ENCODE assay signal across 22 cellular contexts in the genomic region with DNA sequence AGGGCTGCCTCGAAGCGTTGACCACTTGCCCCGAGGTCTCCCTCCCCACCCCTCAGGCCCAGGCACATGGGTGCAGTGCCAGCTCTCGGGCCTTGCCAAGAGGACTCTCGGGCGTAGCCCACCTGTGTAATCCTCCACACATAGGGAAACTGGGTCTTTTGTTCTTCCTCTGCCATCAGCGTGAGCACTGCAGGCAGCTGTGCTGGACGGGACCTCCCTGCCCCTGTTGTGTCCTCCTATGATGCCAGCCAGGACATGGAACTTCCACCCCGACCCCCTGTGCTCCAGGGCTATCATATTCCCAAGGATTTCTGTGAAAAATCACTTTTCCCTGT.
A peak's percentile ranks its signal among the peaks of the same experiment; 100 is the strongest.
DNase-seq lines count a peak whose midpoint lies in the region; ATAC-seq and TF ChIP-seq lines count a peak whose summit lies in the region.
"Had no signal": no experiment of that assay in that cellular context is flagged by ENCODE, and none has a peak within 500 bp of the region (broad histone marks: within the 10 kb centered on the region; RNA-seq: fewer than 3 reads in every experiment).

No MANE protein-coding gene starts in this region.

- H3K27me3 ChIP-seq in CD4-positive, CD25-positive, alpha-beta regulatory T cell (ENCODE audit: control insufficient read depth, insufficient read depth, low read length) = no peaks in the 10 kb centered on the region
- H3K27me3 ChIP-seq in RWPE2 (ENCODE audit: insufficient read depth, poor library complexity, severe bottlenecking) (no peaks in the 10 kb centered on the region), psoas muscle (ENCODE audit: insufficient read depth in 3 of 3, low read length in 2 of 3) (no peaks in the 10 kb centered on the region)
- no peaks in the 10 kb centered on the region for H3K27me3 ChIP-seq in effector memory CD4-positive, alpha-beta T cell (replicated peaks; ENCODE audit: control insufficient read depth, insufficient read depth, low read length, poor library complexity, severe bottlenecking)

- no peaks in the 10 kb centered on the region for H3K27me3 Mint-ChIP-seq in CD4-positive, CD25-positive, alpha-beta regulatory T cell
- H3K27me3 Mint-ChIP-seq in endothelial cell (ENCODE audit: unreplicated experiment) = peaks cover 2% of the 10 kb centered on the region
- H3K27me3 Mint-ChIP-seq: B cell had no signal

- no peak overlapping the region for H3K27ac ChIP-seq in CD4-positive, CD25-positive, alpha-beta regulatory T cell (ENCODE audit: insufficient read depth, low read length, poor library complexity, severe bottlenecking)
- H3K27ac ChIP-seq in RWPE2 (ENCODE audit: poor library complexity, severe bottlenecking) (no peak overlapping the region), psoas muscle (peak overlapping the region; percentile 36)
- H3K27ac ChIP-seq in effector memory CD4-positive, alpha-beta T cell (ENCODE audit: insufficient read depth, low read length, poor library complexity, severe bottlenecking) = no peak overlapping the region
- H3K27ac ChIP-seq: A549, SK-N-MC had no signal

- DNase-seq in CD4-positive, CD25-positive, alpha-beta regulatory T cell = no peak
- peak; percentile 29 for DNase-seq in RWPE2 (ENCODE audit: low spot score)
- DNase-seq in endothelial cell (ENCODE audit: low spot score) = no peak
- peak in 1 of 2 donors; percentile 41 for DNase-seq in psoas muscle
- no peak for DNase-seq in effector memory CD4-positive, alpha-beta T cell
- DNase-seq in Kasumi-1 (lab: John Stamatoyannopoulos, UW) = no peak
- DNase-seq: DMS53, GDM1, KG1, NCI-H1092 treated with DMSO at 0.1 percent for 48 hours, NCI-H146, NCI-H2029 treated with DMSO at 0.1 percent for 48 hours, NCI-H2171 treated with DMSO at 0.1 percent for 48 hours, NCI-H524 treated with DMSO at 0.1 percent for 48 hours, OCI-M1, SHP77 treated with DMSO at 0.1 percent for 48 hours, SW 1271 had no signal

- H3K4me3 Mint-ChIP-seq in CD4-positive, CD25-positive, alpha-beta regulatory T cell = no peak overlapping the region
- no peak overlapping the region for H3K4me3 Mint-ChIP-seq in endothelial cell (ENCODE audit: unreplicated experiment)
- H3K4me3 Mint-ChIP-seq: B cell, CD14-positive monocyte had no signal

- 58 to 87% (median 61%) methylated on average over 9 of the region's 9 CpGs for WGBS in psoas muscle, 3 donors

- TF ChIP-seq CTCF in RWPE2 (IDR thresholded peaks at IDR 0.05; ENCODE audit: poor library complexity, severe bottlenecking) (no peak), endothelial cell (IDR thresholded peaks at IDR 0.05; ENCODE audit: unreplicated experiment) (no peak), psoas muscle (IDR thresholded peaks at IDR 0.05) (no peak)

- intact Hi-C loops in psoas muscle (cut with DNase I) = no loop called here

- no peaks in the 10 kb centered on the region for H3K36me3 ChIP-seq in CD4-positive, CD25-positive, alpha-beta regulatory T cell (ENCODE audit: control insufficient read depth, insufficient read depth, low read length)
- no peaks in the 10 kb centered on the region for H3K36me3 ChIP-seq in RWPE2 (ENCODE audit: low read depth)
- H3K36me3 ChIP-seq in psoas muscle (ENCODE audit: insufficient read depth in 1 of 2, low read depth in 1 of 2) = peaks cover 0 to 18% of the 10 kb centered on the region in 2 donors
- H3K36me3 ChIP-seq in effector memory CD4-positive, alpha-beta T cell (ENCODE audit: control insufficient read depth, insufficient read depth, low read length) = no peaks in the 10 kb centered on the region

- no peak overlapping the region for H3K4me3 ChIP-seq in CD4-positive, CD25-positive, alpha-beta regulatory T cell (ENCODE audit: low read depth, low read length)
- H3K4me3 ChIP-seq in RWPE2 (ENCODE audit: severe bottlenecking) = no peak overlapping the region
- H3K4me3 ChIP-seq in psoas muscle = no peak overlapping the region
- H3K4me3 ChIP-seq in effector memory CD4-positive, alpha-beta T cell (ENCODE audit: insufficient read depth, low read depth, low read length, poor library complexity, severe bottlenecking) = no peak overlapping the region
- H3K4me3 ChIP-seq: A549, SK-N-MC had no signal

- no peak for ATAC-seq in CD4-positive, CD25-positive, alpha-beta regulatory T cell (ENCODE audit: low read depth in 2 of 2)
- ATAC-seq in RWPE2 (ENCODE audit: low read depth) (no peak), psoas muscle (no peak), GM18861 (IDR thresholded peaks at IDR 0.05; ENCODE audit: unreplicated experiment) (no peak)

- H3K36me3 Mint-ChIP-seq in CD4-positive, CD25-positive, alpha-beta regulatory T cell = peaks cover 5% of the 10 kb centered on the region
- peaks cover 4% of the 10 kb centered on the region for H3K36me3 Mint-ChIP-seq in endothelial cell (ENCODE audit: low read depth, unreplicated experiment)

- H3K4me1 ChIP-seq in CD4-positive, CD25-positive, alpha-beta regulatory T cell (ENCODE audit: control insufficient read depth, insufficient read depth, low read length, poor library complexity, severe bottlenecking) = no peaks in the 10 kb centered on the region
- H3K4me1 ChIP-seq in RWPE2 (ENCODE audit: insufficient read depth, poor library complexity, severe bottlenecking) = peaks cover 9% of the 10 kb centered on the region
- peaks cover 46% of the 10 kb centered on the region for H3K4me1 ChIP-seq in psoas muscle
- H3K4me1 ChIP-seq in effector memory CD4-positive, alpha-beta T cell (ENCODE audit: control insufficient read depth, insufficient read depth, low read length, poor library complexity, severe bottlenecking) = no peaks in the 10 kb centered on the region

- peak overlapping the region in 2 of 3 donors; percentile 42 to 52 for H3K27ac Mint-ChIP-seq in CD4-positive, CD25-positive, alpha-beta regulatory T cell
- H3K27ac Mint-ChIP-seq in endothelial cell (ENCODE audit: unreplicated experiment) = peak overlapping the region; percentile 42
- H3K27ac Mint-ChIP-seq: B cell had no signal

- no peaks in the 10 kb centered on the region for H3K9me3 ChIP-seq in CD4-positive, CD25-positive, alpha-beta regulatory T cell (ENCODE audit: control insufficient read depth in 2 of 2, low read length in 2 of 2)
- H3K9me3 ChIP-seq in RWPE2 (ENCODE audit: severe bottlenecking) (no peaks in the 10 kb centered on the region), psoas muscle (no peaks in the 10 kb centered on the region)
- no peaks in the 10 kb centered on the region for H3K9me3 ChIP-seq in effector memory CD4-positive, alpha-beta T cell (ENCODE audit: control insufficient read depth, low read length)
- H3K9me3 ChIP-seq: A549 had no signal

- H3K9me3 Mint-ChIP-seq in CD4-positive, CD25-positive, alpha-beta regulatory T cell = peaks cover 0 to 1% (median 0%) of the 10 kb centered on the region in 7 donors
- no peaks in the 10 kb centered on the region for H3K9me3 Mint-ChIP-seq in endothelial cell (ENCODE audit: unreplicated experiment)

- H3K4me1 Mint-ChIP-seq in CD4-positive, CD25-positive, alpha-beta regulatory T cell = peaks cover 0 to 12% (median 6%) of the 10 kb centered on the region in 4 donors
- peaks cover 3% of the 10 kb centered on the region for H3K4me1 Mint-ChIP-seq in endothelial cell (ENCODE audit: unreplicated experiment)
- H3K4me1 Mint-ChIP-seq: CD14-positive monocyte had no signal
